8 cellular contexts compared by ENCODE assay signal in genomic region chr15:75450307-75451201, GRCh38. TPM values are rescaled to one million over a fixed set of nuclear protein-coding genes. Genes with fewer than 3 reads are reported as not detected.
DNase-seq lines count a peak whose midpoint lies in the region; ATAC-seq and TF ChIP-seq lines count a peak whose summit lies in the region.

No MANE protein-coding gene starts in this region.

- H3K4me3 Mint-ChIP-seq in Caco-2 (ENCODE audit: unreplicated experiment): peak overlapping the region; percentile 74
- peak overlapping the region; percentile 94 for H3K4me3 Mint-ChIP-seq in activated T-helper 17 cell treated with anti-CD3 and anti-CD28 coated beads, Interleukin-2, amount 50 U/mL, for 72 hours
- peak overlapping the region; percentile 98 for H3K4me3 Mint-ChIP-seq in natural killer cell
- peak overlapping the region; percentile 98 for H3K4me3 Mint-ChIP-seq in stimulated activated memory B cell treated with anti-CD40 and anti-IgM and Interleukin-4, amounts not matched to agents 10 μg/mL and 1 μg/mL and 100 μg/mL, for 72 hours

- intact Hi-C loops in Caco-2 (cut with micrococcal nuclease; ENCODE audit: unreplicated experiment) (loop anchor here (1.0 to 5.0 kb wide), 2 partner anchors 82 kb away; partner anchors contain the start of gene MAN2C1), natural killer cell (cut with micrococcal nuclease) (loop anchor here (1.0 to 10.0 kb wide), 3 partner anchors 175 to 836 kb away; partner anchors contain the start of genes CLK3, CSK and SNUPN)

- H3K4me2 ChIP-seq in Loucy (ENCODE audit: low read depth, low read length, poor library complexity, severe bottlenecking): peak overlapping the region; percentile 68

- H3K9ac ChIP-seq in Loucy (ENCODE audit: low read depth, low read length, poor library complexity, severe bottlenecking): peak overlapping the region; percentile 62

- H3F3A ChIP-seq in Loucy (ENCODE audit: low read depth): peaks cover 22% of the 10 kb centered on the region

- DNase-seq in Caco-2 (peak; percentile 95 to 98), RPMI8226 (peak; percentile 100), fibroblast of mammary gland (ENCODE audit: low read depth) (peak; percentile 95), natural killer cell (peak; percentile 87)

- H3K4me1 Mint-ChIP-seq in Caco-2 (ENCODE audit: low read depth, unreplicated experiment): peaks cover 9% of the 10 kb centered on the region
- peaks cover 30% of the 10 kb centered on the region for H3K4me1 Mint-ChIP-seq in activated T-helper 17 cell treated with anti-CD3 and anti-CD28 coated beads, Interleukin-2, amount 50 U/mL, for 72 hours
- H3K4me1 Mint-ChIP-seq in natural killer cell: peaks cover 58 to 69% of the 10 kb centered on the region in 2 donors
- peaks cover 66% of the 10 kb centered on the region for H3K4me1 Mint-ChIP-seq in stimulated activated memory B cell treated with anti-CD40 and anti-IgM and Interleukin-4, amounts not matched to agents 10 μg/mL and 1 μg/mL and 100 μg/mL, for 72 hours

- H4K20me1 ChIP-seq in Loucy (ENCODE audit: insufficient read depth, low read length, poor library complexity, severe bottlenecking): peaks cover 57% of the 10 kb centered on the region

- H3K4me1 ChIP-seq in Caco-2 (peaks cover 14% of the 10 kb centered on the region), Loucy (ENCODE audit: insufficient read depth, low read length, poor library complexity, severe bottlenecking) (peaks cover 45% of the 10 kb centered on the region)

- no peaks in the 10 kb centered on the region for H3K9me3 Mint-ChIP-seq in Caco-2 (ENCODE audit: unreplicated experiment)
- no peaks in the 10 kb centered on the region for H3K9me3 Mint-ChIP-seq in activated T-helper 17 cell treated with anti-CD3 and anti-CD28 coated beads, Interleukin-2, amount 50 U/mL, for 72 hours
- H3K9me3 Mint-ChIP-seq in natural killer cell: no peaks in the 10 kb centered on the region
- H3K9me3 Mint-ChIP-seq in stimulated activated memory B cell treated with anti-CD40 and anti-IgM and Interleukin-4, amounts not matched to agents 10 μg/mL and 1 μg/mL and 100 μg/mL, for 72 hours: no peaks in the 10 kb centered on the region

- POLR2A ChIA-PET in Caco-2 (lab: Charles Lee): interaction anchor here (0.6 to 3.3 kb wide), 4 partner anchors 10 to 128 kb away, joined by 3 to 54 read pairs (median 4); partner anchors contain the start of genes MAN2C1 and PTPN9

- ATAC-seq in GM21825 (IDR thresholded peaks at IDR 0.05; ENCODE audit: unreplicated experiment) (peak; percentile 14), natural killer cell (peak; percentile 12 to 43 (median 27))
- peak; percentile 45 for ATAC-seq in activated T-helper 17 cell treated with anti-CD3 and anti-CD28 coated beads, Interleukin-2, amount 50 U/mL, for 72 hours (replicated peaks)
- peak; percentile 62 for ATAC-seq in stimulated activated memory B cell treated with anti-CD40 and anti-IgM and Interleukin-4, amounts not matched to agents 10 μg/mL and 1 μg/mL and 100 μg/mL, for 72 hours

- H3K4me3 ChIP-seq in Caco-2 (ENCODE audit: low read depth, low read length) (peak overlapping the region; percentile 99), Loucy (ENCODE audit: low read length, poor library complexity, severe bottlenecking) (peak overlapping the region; percentile 79), fibroblast of mammary gland (ENCODE audit: control insufficient read depth, low read depth, low read length) (peak overlapping the region; percentile 91)

- no peaks in the 10 kb centered on the region for H3K9me2 ChIP-seq in Loucy (replicated peaks; ENCODE audit: low read depth, low read length)

- CTCF ChIA-PET in Caco-2 (lab: Charles Lee): interaction anchor here (0.6 to 1.8 kb wide), 6 partner anchors 23 to 331 kb away, joined by 3 to 33 read pairs (median 4); partner anchors contain the start of gene MAN2C1

- H3K27me3 ChIP-seq in Caco-2 (replicated peaks; ENCODE audit: control insufficient read depth, insufficient read depth, low read length) (no peaks in the 10 kb centered on the region), Loucy (ENCODE audit: insufficient read depth, low read length, poor library complexity, severe bottlenecking) (no peaks in the 10 kb centered on the region)

- H3K36me3 Mint-ChIP-seq in Caco-2 (ENCODE audit: insufficient read depth, unreplicated experiment) (peaks cover 49% of the 10 kb centered on the region), natural killer cell (no peaks in the 10 kb centered on the region)
- H3K36me3 Mint-ChIP-seq in activated T-helper 17 cell treated with anti-CD3 and anti-CD28 coated beads, Interleukin-2, amount 50 U/mL, for 72 hours (ENCODE audit: low read depth): peaks cover 57% of the 10 kb centered on the region
- H3K36me3 Mint-ChIP-seq in stimulated activated memory B cell treated with anti-CD40 and anti-IgM and Interleukin-4, amounts not matched to agents 10 μg/mL and 1 μg/mL and 100 μg/mL, for 72 hours: peaks cover 6% of the 10 kb centered on the region

- H2AFZ ChIP-seq in Loucy (ENCODE audit: low read length): no peak overlapping the region

- H3K27me3 Mint-ChIP-seq in Caco-2 (ENCODE audit: insufficient read depth, unreplicated experiment) (no peaks in the 10 kb centered on the region), natural killer cell (ENCODE audit: low read depth in 2 of 2) (no peaks in the 10 kb centered on the region)
- no peaks in the 10 kb centered on the region for H3K27me3 Mint-ChIP-seq in activated T-helper 17 cell treated with anti-CD3 and anti-CD28 coated beads, Interleukin-2, amount 50 U/mL, for 72 hours
- no peaks in the 10 kb centered on the region for H3K27me3 Mint-ChIP-seq in stimulated activated memory B cell treated with anti-CD40 and anti-IgM and Interleukin-4, amounts not matched to agents 10 μg/mL and 1 μg/mL and 100 μg/mL, for 72 hours

- H3K9me3 ChIP-seq in Caco-2 (no peaks in the 10 kb centered on the region), Loucy (ENCODE audit: insufficient read depth, low read depth, low read length) (no peaks in the 10 kb centered on the region)

- BruUV-seq in Caco-2 (replicated peaks; lab: Mats Ljungman, UMichigan): no TSS peak

- H3K79me2 ChIP-seq in Loucy (ENCODE audit: insufficient read depth, low read length): peaks cover 58% of the 10 kb centered on the region

- TF ChIP-seq CTCF in Caco-2 (IDR thresholded peaks at IDR 0.05; ENCODE audit: insufficient read depth in 1 of 2, low read depth in 1 of 2, low read length in 1 of 2, severe bottlenecking in 1 of 2, unreplicated experiment in 1 of 2) (no peak), Loucy (conservative IDR thresholded peaks at IDR 0.05; ENCODE audit: low read length) (no peak), fibroblast of mammary gland (conservative IDR thresholded peaks at IDR 0.05; ENCODE audit: control insufficient read depth, insufficient read depth, low read depth, low read length) (no peak), natural killer cell (IDR thresholded peaks at IDR 0.05) (no peak)

- H3K36me3 ChIP-seq in Caco-2 (ENCODE audit: control insufficient read depth, insufficient read depth, low read length) (no peaks in the 10 kb centered on the region), Loucy (ENCODE audit: insufficient read depth, low read length) (peaks cover 8% of the 10 kb centered on the region; the same call in 1 of the 2 replicates)

- H3K27ac Mint-ChIP-seq in Caco-2 (ENCODE audit: unreplicated experiment): peak overlapping the region; percentile 89
- H3K27ac Mint-ChIP-seq in activated T-helper 17 cell treated with anti-CD3 and anti-CD28 coated beads, Interleukin-2, amount 50 U/mL, for 72 hours: peak overlapping the region; percentile 93
- H3K27ac Mint-ChIP-seq in natural killer cell: peak overlapping the region; percentile 98 to 99
- peak overlapping the region; percentile 97 for H3K27ac Mint-ChIP-seq in stimulated activated memory B cell treated with anti-CD40 and anti-IgM and Interleukin-4, amounts not matched to agents 10 μg/mL and 1 μg/mL and 100 μg/mL, for 72 hours

RNA-seq across cellular contexts. Expression of gene SIN3A, which starts 0.9 kb away (rescaled TPM):
- total RNA-seq in Caco-2 (2022) (64.4 and 67.1 TPM in 2 replicates), natural killer cell (100 to 1,000 TPM; 135 to 175 (median 137) TPM)
- 10 to 100 TPM; 82.3 to 96.6 TPM for total RNA-seq in activated T-helper 17 cell treated with anti-CD3 and anti-CD28 coated beads, Interleukin-2, amount 50 U/mL, for 72 hours

Comparison
In these comparisons a context has a peak if more than half of its experiments do, and no peak if none do; other contexts are left out.
1. Peak in every context shown above with its lines: DNase-seq, ATAC-seq and H3K4me3 ChIP-seq.